Comparison of ENCODE assay signal across 21 cellular contexts in the genomic region with DNA sequence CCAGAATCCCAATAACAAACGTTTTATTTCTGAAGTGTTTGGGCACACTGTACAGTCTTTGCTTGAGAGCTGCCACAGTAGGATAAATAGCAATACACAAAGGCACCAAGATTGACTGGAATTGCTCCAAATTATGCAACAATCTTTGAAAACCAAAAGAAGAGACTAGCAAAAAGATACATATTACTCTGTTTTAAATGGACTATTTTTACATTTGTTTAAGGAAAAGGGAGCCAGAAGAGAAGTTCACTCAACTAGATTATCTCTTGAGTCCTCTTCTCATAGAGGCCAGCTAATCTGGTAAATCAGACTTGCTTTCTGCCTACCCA.
"Had no signal": no experiment of that assay in that cellular context is flagged by ENCODE, and none has a peak within 500 bp of the region (broad histone marks: within the 10 kb centered on the region; RNA-seq: fewer than 3 reads in every experiment).

No MANE protein-coding gene starts in this region.

- H3K27ac ChIP-seq: epithelial cell of prostate, neural progenitor cell, ovary, transverse colon, vagina had no signal

- H3K9ac ChIP-seq: neural progenitor cell had no signal

- H3K27ac Mint-ChIP-seq: activated CD8-positive, alpha-beta T cell treated with anti-CD3 and anti-CD28 coated beads, Interleukin-2, amount 10 ng/mL, durations not matched to agents 7 days and 5 days; activated naive CD4-positive, alpha-beta T cell treated with anti-CD3 and anti-CD28 coated beads, Interleukin-2, amount 50 U/mL, for 72 hours; activated T-cell treated with anti-CD3 and anti-CD28 coated beads, Interleukin-2, amount 50 U/mL, for 72 hours; effector memory CD8-positive, alpha-beta T cell; WTC11 had no signal

- H3K4me3 Mint-ChIP-seq: activated CD8-positive, alpha-beta T cell treated with anti-CD3 and anti-CD28 coated beads, Interleukin-2, amount 10 ng/mL, durations not matched to agents 7 days and 5 days; activated T-cell treated with anti-CD3 and anti-CD28 coated beads, Interleukin-2, amount 50 U/mL, for 72 hours; brain; effector memory CD8-positive, alpha-beta T cell; neural progenitor cell; WTC11 had no signal

- H3K4me1 ChIP-seq: transverse colon had no signal

- DNase-seq: activated CD4-positive, alpha-beta T cell treated with anti-CD3 and anti-CD28 coated beads for 4 hours; activated CD8-positive, alpha-beta memory T cell treated with anti-CD3 and anti-CD28 coated beads, Interleukin-2, amount 50 U/mL, for 4 hours; activated CD8-positive, alpha-beta T cell treated with anti-CD3 and anti-CD28 coated beads, Interleukin-2, amount 10 ng/mL, durations not matched to agents 7 days and 5 days; activated gamma-delta T cell; activated T-cell treated with anti-CD3 and anti-CD28 coated beads, Interleukin-2, amount 50 U/mL, for 72 hours; amniotic stem cell; effector memory CD8-positive, alpha-beta T cell; midbrain; ovary; stimulated activated CD4-positive, alpha-beta T cell treated with anti-CD3 and anti-CD28 coated beads, Interleukin-15, amount 100 ng/mL, for 24 hours; stimulated activated CD4-positive, alpha-beta T cell treated with anti-CD3 and anti-CD28 coated beads, Interleukin-4, amount 100 ng/mL, for 1 hour; stimulated activated naive CD4-positive, alpha-beta T cell; T-helper 2 cell; transverse colon had no signal

- H3K36me3 Mint-ChIP-seq: activated naive CD4-positive, alpha-beta T cell treated with anti-CD3 and anti-CD28 coated beads, Interleukin-2, amount 50 U/mL, for 72 hours; brain; neural progenitor cell; WTC11 had no signal

- H3K27me3 ChIP-seq: neural progenitor cell, ovary, transverse colon, vagina had no signal

- H3K9me3 ChIP-seq: ovary, transverse colon, vagina had no signal

- ATAC-seq: activated CD8-positive, alpha-beta T cell treated with anti-CD3 and anti-CD28 coated beads, Interleukin-2, amount 10 ng/mL, durations not matched to agents 7 days and 5 days; activated naive CD4-positive, alpha-beta T cell treated with anti-CD3 and anti-CD28 coated beads, Interleukin-2, amount 50 U/mL, for 72 hours; activated T-cell treated with anti-CD3 and anti-CD28 coated beads, Interleukin-2, amount 50 U/mL, for 72 hours; effector memory CD8-positive, alpha-beta T cell; WTC11 had no signal

- H3K36me3 ChIP-seq: neural progenitor cell, ovary, transverse colon, vagina had no signal

- H3K9me3 Mint-ChIP-seq: brain; effector memory CD8-positive, alpha-beta T cell had no signal

- H3K4me3 ChIP-seq: lung, neural progenitor cell, ovary, transverse colon, vagina had no signal
